ENCODE assay signal across 1 cellular context in genomic region chr17:11240041-11240801, GRCh38.
TF ChIP-seq lines count a peak whose summit lies in the region.

No MANE protein-coding gene starts in this region.

TF ChIP-seq in H1, 55 proteins besides CTCF, POLR2A, EP300 and RAD21:
- peak in 1 of 2 experiments; percentile 76; a peak in 1 of 4 replicates for TF ChIP-seq HDAC2 (IDR thresholded peaks at IDR 0.05; ENCODE audit: borderline replicate concordance in 1 of 2, low read depth in 2 of 2, low read length in 2 of 2)
- TF ChIP-seq ASH2L (IDR thresholded peaks at IDR 0.05; ENCODE audit: low read length), result peak; percentile 38
- peak; percentile 48 for TF ChIP-seq EZH2 (IDR thresholded peaks at IDR 0.05; ENCODE audit: low read depth, low read length, severe bottlenecking)
- TF ChIP-seq RBBP5 (IDR thresholded peaks at IDR 0.05; ENCODE audit: borderline replicate concordance, low read depth, low read length), result peak; percentile 86
- TF ChIP-seq SUZ12 (IDR thresholded peaks at IDR 0.05; ENCODE audit: low read length), result peak; percentile 35; the same call in 1 of the 2 replicates
- TF ChIP-seq KDM1A (IDR thresholded peaks at IDR 0.05; ENCODE audit: borderline replicate concordance, low read length), result peak; percentile 93
- TF ChIP-seq JUN (IDR thresholded peaks at IDR 0.05; ENCODE audit: low read depth, low read length), result no peak
- TF ChIP-seq KDM4A (IDR thresholded peaks at IDR 0.05; ENCODE audit: low read depth, low read length, severe bottlenecking), result peak; percentile 69
- no peak for TF ChIP-seq SIN3A (conservative IDR thresholded peaks at IDR 0.05 in 1 of 2, IDR thresholded peaks at IDR 0.05 in 1 of 2; ENCODE audit: low read depth in 1 of 2, low read length in 2 of 2)
- TF ChIP-seq JUND (IDR thresholded peaks at IDR 0.05; ENCODE audit: low read length), result no peak
- TF ChIP-seq TBP (IDR thresholded peaks at IDR 0.05; ENCODE audit: low read depth, low read length), result peak; percentile 69; the same call in 1 of the 2 replicates
- peak; percentile 18; the same call in 1 of the 2 replicates for TF ChIP-seq MAX (IDR thresholded peaks at IDR 0.05)
- TF ChIP-seq TAF1 (IDR thresholded peaks at IDR 0.05; ENCODE audit: low read depth, low read length), result peak; percentile 57
